In genomic region chr5:150322202-150322601, GRCh38 we compare ENCODE assay signal across 22 cellular contexts. TPM values are rescaled to one million over a fixed set of nuclear protein-coding genes. Genes with fewer than 3 reads are reported as not detected.
DNase-seq lines count a peak whose midpoint lies in the region; ATAC-seq and TF ChIP-seq lines count a peak whose summit lies in the region.
"Had no signal": no experiment of that assay in that cellular context is flagged by ENCODE, and none has a peak within 500 bp of the region (broad histone marks: within the 10 kb centered on the region; RNA-seq: fewer than 3 reads in every experiment).

No MANE protein-coding gene starts in this region.

- CTCF ChIA-PET in mammary epithelial cell (lab: Charles Lee; ENCODE audit: low non-redundant PET) = interaction anchor here (0.6 kb wide), 1 partner anchor 28 kb away, joined by 3 read pairs; no protein-coding TSS in a partner anchor
- CTCF ChIA-PET in activated naive CD4-positive, alpha-beta T cell treated with anti-CD3 and anti-CD28 coated beads, Interleukin-2, amount 10 ng/mL, durations not matched to agents 7 days and 5 days (lab: Charles Lee) = no interaction called here

- no peaks in the 10 kb centered on the region for H4K20me1 ChIP-seq in mammary epithelial cell (ENCODE audit: insufficient read depth, low read length)

- peaks cover 56% of the 10 kb centered on the region for H3K4me1 ChIP-seq in mammary epithelial cell (ENCODE audit: insufficient read depth, low read length)
- H3K4me1 ChIP-seq: testis had no signal

- peak overlapping the region; percentile 35 for H3K4me2 ChIP-seq in mammary epithelial cell (ENCODE audit: insufficient read depth, low read depth, low read length)

- H3K27me3 ChIP-seq in mammary epithelial cell (ENCODE audit: insufficient read depth, low read length) = no peaks in the 10 kb centered on the region
- H3K27me3 ChIP-seq: BE2C, gastrocnemius medialis, testis had no signal

- no peak for TF ChIP-seq CTCF in mammary epithelial cell (conservative IDR thresholded peaks at IDR 0.05 in 1 of 2, IDR thresholded peaks at IDR 0.05 in 1 of 2; ENCODE audit: extremely low read depth in 1 of 2, insufficient read depth in 1 of 2, low read depth in 1 of 2, low read length in 2 of 2)
- no peak for TF ChIP-seq CTCF in endothelial cell (IDR thresholded peaks at IDR 0.05; ENCODE audit: unreplicated experiment)

- DNase-seq in EH (ENCODE audit: low read depth) (peak; percentile 86), M059J (ENCODE audit: low read depth) (peak; percentile 93), mammary epithelial cell (peak; percentile 85), islet precursor cell (peak; percentile 66), posterior vena cava (ENCODE audit: low spot score) (no peak), endothelial cell (ENCODE audit: low spot score) (no peak)
- DNase-seq in activated naive CD4-positive, alpha-beta T cell treated with anti-CD3 and anti-CD28 coated beads, Interleukin-2, amount 10 ng/mL, durations not matched to agents 7 days and 5 days = no peak
- DNase-seq: activated CD4-positive, CD25-positive, alpha-beta regulatory T cell treated with anti-CD3 and anti-CD28 coated beads, Interleukin-2, amount 50 U/mL, for 72 hours; activated CD8-positive, alpha-beta memory T cell treated with anti-CD3 and anti-CD28 coated beads, Interleukin-2, amount 50 U/mL, for 4 hours; activated naive CD4-positive, alpha-beta T cell treated with anti-CD3 and anti-CD28 coated beads for 36 hours; BE2C; gastrocnemius medialis; NCI-H1930; NCI-H526; right cardiac atrium; RPMI8226; stimulated activated CD4-positive, alpha-beta T cell treated with anti-CD3 and anti-CD28 coated beads, Interleukin-2, amount 100 ng/mL, for 24 hours; T-helper 17 cell; testis had no signal

- no peak overlapping the region for H3K9ac ChIP-seq in mammary epithelial cell (ENCODE audit: insufficient read depth, low read length)

- no peak for ATAC-seq in HG02623 (IDR thresholded peaks at IDR 0.05; ENCODE audit: unreplicated experiment)
- ATAC-seq: gastrocnemius medialis, right cardiac atrium, T-helper 17 cell had no signal

- in situ Hi-C loops in mammary epithelial cell (cut with MboI; ENCODE audit: low sequenced_read_pairs in 2 of 2) = no loop called here

- H3K36me3 Mint-ChIP-seq in endothelial cell (ENCODE audit: low read depth, unreplicated experiment) = no peaks in the 10 kb centered on the region
- no peaks in the 10 kb centered on the region for H3K36me3 Mint-ChIP-seq in activated naive CD4-positive, alpha-beta T cell treated with anti-CD3 and anti-CD28 coated beads, Interleukin-2, amount 10 ng/mL, durations not matched to agents 7 days and 5 days

- peaks cover 3% of the 10 kb centered on the region for H3K27me3 Mint-ChIP-seq in endothelial cell (ENCODE audit: unreplicated experiment)
- peaks cover 14% of the 10 kb centered on the region for H3K27me3 Mint-ChIP-seq in activated naive CD4-positive, alpha-beta T cell treated with anti-CD3 and anti-CD28 coated beads, Interleukin-2, amount 10 ng/mL, durations not matched to agents 7 days and 5 days

- no peak overlapping the region for H3K27ac Mint-ChIP-seq in endothelial cell (ENCODE audit: unreplicated experiment)
- no peak overlapping the region for H3K27ac Mint-ChIP-seq in activated naive CD4-positive, alpha-beta T cell treated with anti-CD3 and anti-CD28 coated beads, Interleukin-2, amount 10 ng/mL, durations not matched to agents 7 days and 5 days
- H3K27ac Mint-ChIP-seq: activated naive CD4-positive, alpha-beta T cell treated with anti-CD3 and anti-CD28 coated beads for 36 hours; T-helper 17 cell had no signal

- H3K79me2 ChIP-seq in mammary epithelial cell (ENCODE audit: insufficient read depth, low read length) = no peaks in the 10 kb centered on the region

- dilution Hi-C loops in mammary epithelial cell (cut with HindIII; ENCODE audit: low sequenced_read_pairs) = no loop called here

- intact Hi-C loops in mammary epithelial cell (cut with micrococcal nuclease) = loop anchor here (1.0 kb wide), 1 partner anchor 27 kb away; no protein-coding TSS in a partner anchor
- intact Hi-C loops in posterior vena cava (cut with DNase I) = no loop called here

- H2AFZ ChIP-seq in mammary epithelial cell (ENCODE audit: low read depth, low read length) = no peak overlapping the region

- peak overlapping the region; percentile 92 for H3K27ac ChIP-seq in mammary epithelial cell (ENCODE audit: insufficient read depth, low read depth, low read length)
- H3K27ac ChIP-seq: gastrocnemius medialis, testis had no signal

- peaks cover 12% of the 10 kb centered on the region for H3K4me1 Mint-ChIP-seq in endothelial cell (ENCODE audit: unreplicated experiment)
- H3K4me1 Mint-ChIP-seq in activated naive CD4-positive, alpha-beta T cell treated with anti-CD3 and anti-CD28 coated beads, Interleukin-2, amount 10 ng/mL, durations not matched to agents 7 days and 5 days = peaks cover 2% of the 10 kb centered on the region

- H3K4me3 Mint-ChIP-seq in endothelial cell (ENCODE audit: unreplicated experiment) = no peak overlapping the region
- no peak overlapping the region for H3K4me3 Mint-ChIP-seq in activated naive CD4-positive, alpha-beta T cell treated with anti-CD3 and anti-CD28 coated beads, Interleukin-2, amount 10 ng/mL, durations not matched to agents 7 days and 5 days
- H3K4me3 Mint-ChIP-seq: activated naive CD4-positive, alpha-beta T cell treated with anti-CD3 and anti-CD28 coated beads for 36 hours; neural crest cell; T-helper 17 cell had no signal

- BruUV-seq in mammary epithelial cell (replicated peaks; lab: Mats Ljungman, UMichigan) = no TSS peak

- no peak overlapping the region for H3K4me3 ChIP-seq in mammary epithelial cell (replicated peaks in 1 of 3; ENCODE audit: insufficient read depth in 1 of 3, low read depth in 2 of 3, low read length in 3 of 3)
- H3K4me3 ChIP-seq: gastrocnemius medialis, testis had no signal

- no peaks in the 10 kb centered on the region for H3K9me3 ChIP-seq in mammary epithelial cell (replicated peaks; ENCODE audit: insufficient read depth, low read length)
- H3K9me3 ChIP-seq: BE2C, gastrocnemius medialis, testis had no signal

- no peaks in the 10 kb centered on the region for H3K36me3 ChIP-seq in mammary epithelial cell (ENCODE audit: insufficient read depth, low read length)
- H3K36me3 ChIP-seq: BE2C, gastrocnemius medialis had no signal

- no peaks in the 10 kb centered on the region for H3K9me3 Mint-ChIP-seq in endothelial cell (ENCODE audit: unreplicated experiment)
- H3K9me3 Mint-ChIP-seq in activated naive CD4-positive, alpha-beta T cell treated with anti-CD3 and anti-CD28 coated beads, Interleukin-2, amount 10 ng/mL, durations not matched to agents 7 days and 5 days = no peaks in the 10 kb centered on the region
- H3K9me3 Mint-ChIP-seq: activated naive CD4-positive, alpha-beta T cell treated with anti-CD3 and anti-CD28 coated beads for 36 hours had no signal

RNA-seq across cellular contexts. Expression of gene ARSI, which starts 19.5 kb away (rescaled TPM):
- total RNA-seq in M059J (2014; rRNA removed; shearing (Covaris generic)) = 32.7 and 51.2 TPM in 2 replicates
- 10 to 100 TPM in 1 of 2 donors, 1 to 10 TPM in 1; 9.2 to 38.8 TPM for total RNA-seq in mammary epithelial cell
- 20.3 TPM for polyA plus RNA-seq in mammary epithelial cell
- polyA minus RNA-seq in mammary epithelial cell = 6.9 TPM
- total RNA-seq in posterior vena cava = 1 to 10 TPM; 1.3 to 1.9 TPM
- total RNA-seq in endothelial cell (ENCODE audit: unreplicated experiment) = 3.8 TPM
- total RNA-seq: activated naive CD4-positive, alpha-beta T cell treated with anti-CD3 and anti-CD28 coated beads for 36 hours; gastrocnemius medialis; lung microvascular endothelial cell; T-helper 17 cell had no signal

RNA-seq across cellular contexts. Expression of gene CAMK2A, which starts 32.6 kb away (rescaled TPM):
- 0.17 and 1.0 TPM in 2 replicates for total RNA-seq in M059J (2014; rRNA removed; shearing (Covaris generic))
- total RNA-seq in mammary epithelial cell (under 1 TPM; 0.33 to 0.45 TPM), posterior vena cava (under 1 TPM; 0.23 to 0.29 TPM), endothelial cell (ENCODE audit: unreplicated experiment) (1.1 TPM)
- polyA plus RNA-seq in mammary epithelial cell = 0.09 TPM
- polyA minus RNA-seq in mammary epithelial cell = not detected
- total RNA-seq: activated naive CD4-positive, alpha-beta T cell treated with anti-CD3 and anti-CD28 coated beads for 36 hours; lung microvascular endothelial cell; T-helper 17 cell had no signal

RNA-seq across cellular contexts. Expression of gene TCOF1, which starts 35.3 kb away (rescaled TPM):
- total RNA-seq in M059J (2014; rRNA removed; shearing (Covaris generic)) = 21.4 and 33.7 TPM in 2 replicates
- total RNA-seq in mammary epithelial cell (10 to 100 TPM; 17.7 to 70.4 TPM), posterior vena cava (10 to 100 TPM; 19.2 to 24.4 TPM), endothelial cell (ENCODE audit: unreplicated experiment) (41.5 TPM)
- polyA plus RNA-seq in mammary epithelial cell = 34.8 TPM
- 44.3 TPM for polyA minus RNA-seq in mammary epithelial cell

Comparison
In these comparisons a context has a peak if more than half of its experiments do, and no peak if none do; other contexts are left out.
1. DNase-seq: peak in EH (single experiment), M059J (single experiment), mammary epithelial cell (single experiment) and islet precursor cell (single experiment); none in posterior vena cava (single experiment), endothelial cell (single experiment) and activated naive CD4-positive, alpha-beta T cell treated with anti-CD3 and anti-CD28 coated beads, Interleukin-2, amount 10 ng/mL, durations not matched to agents 7 days and 5 days (single experiment).